In the genomic region with DNA sequence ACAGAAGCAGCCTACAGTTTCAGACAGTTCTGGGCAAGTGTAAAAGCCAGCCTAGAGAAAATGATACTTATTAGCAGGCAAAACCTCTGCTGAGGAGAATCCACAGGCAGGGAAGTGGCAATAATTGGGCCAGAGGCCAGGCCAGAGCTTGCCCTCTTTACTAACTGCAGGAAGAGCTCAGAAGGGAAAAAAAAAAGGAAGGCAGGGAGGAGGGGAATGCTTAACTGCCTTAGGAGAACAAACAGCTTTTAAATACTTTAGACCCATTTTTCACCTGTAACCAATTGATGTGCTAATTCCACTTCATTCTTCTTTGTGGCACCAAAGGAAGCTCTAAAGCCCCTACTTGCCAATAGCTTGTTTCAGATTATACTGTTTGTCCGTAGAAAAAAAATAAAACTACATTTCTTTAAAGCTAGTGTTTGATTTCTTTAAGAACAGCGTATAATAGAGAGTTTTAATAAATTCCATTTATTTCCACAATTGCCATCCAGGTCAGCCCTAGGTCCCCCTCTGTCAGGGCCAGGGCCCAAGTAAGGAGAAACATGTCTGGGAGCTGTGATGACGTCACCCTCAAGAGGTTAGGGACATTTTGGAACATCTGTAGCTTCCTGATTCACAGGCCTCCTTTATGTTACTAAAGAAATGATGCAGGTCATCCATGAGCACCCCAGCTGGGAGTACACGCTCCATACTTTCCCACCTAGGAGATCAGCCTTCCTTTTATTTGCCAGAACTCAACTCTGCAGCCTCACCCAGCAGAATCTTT, we compare ENCODE assay signal across 18 cellular contexts.
A peak's percentile ranks its signal among the peaks of the same experiment; 100 is the strongest.
DNase-seq lines count a peak whose midpoint lies in the region; ATAC-seq and TF ChIP-seq lines count a peak whose summit lies in the region.
"Had no signal": no experiment of that assay in that cellular context is flagged by ENCODE, and none has a peak within 500 bp of the region (broad histone marks: within the 10 kb centered on the region; RNA-seq: fewer than 3 reads in every experiment).

No MANE protein-coding gene starts in this region.

- H3K27me3 ChIP-seq in GM23338 (ENCODE audit: insufficient read depth) (no peaks in the 10 kb centered on the region), NT2/D1 (ENCODE audit: insufficient read depth, insufficient read length) (no peaks in the 10 kb centered on the region)
- H3K27me3 ChIP-seq: brain microvascular endothelial cell had no signal

- peaks cover 21% of the 10 kb centered on the region for H3K9me3 Mint-ChIP-seq in GM23338
- H3K9me3 Mint-ChIP-seq: activated T-cell treated with anti-CD3 and anti-CD28 coated beads, Interleukin-2, amount 50 U/mL, for 24 hours had no signal

- H3K27me3 Mint-ChIP-seq in GM23338 (ENCODE audit: insufficient read depth, low read depth, poor library complexity): peaks cover 8% of the 10 kb centered on the region
- H3K27me3 Mint-ChIP-seq: activated CD4-positive, alpha-beta memory T cell treated with anti-CD3 and anti-CD28 coated beads, Interleukin-2, amount 10 ng/mL, durations not matched to agents 7 days and 5 days; activated T-cell treated with anti-CD3 and anti-CD28 coated beads, Interleukin-2, amount 50 U/mL, for 24 hours had no signal

- peaks cover 15% of the 10 kb centered on the region for H3K36me3 Mint-ChIP-seq in GM23338 (ENCODE audit: low read depth)

- peak overlapping the region; percentile 0; the same call in 1 of the 2 replicates for H3K4me2 ChIP-seq in GM23338

- no peaks in the 10 kb centered on the region for H4K20me1 ChIP-seq in GM23338 (replicated peaks; ENCODE audit: insufficient read depth)

- no peaks in the 10 kb centered on the region for H3K79me2 ChIP-seq in GM23338 (replicated peaks; ENCODE audit: insufficient read depth)

- H3K27ac ChIP-seq in GM23338 (ENCODE audit: low read depth): no peak overlapping the region
- H3K27ac ChIP-seq: brain microvascular endothelial cell, coronary artery had no signal

- peak overlapping the region; percentile 68; the same call in 1 of the 2 replicates for H3K27ac Mint-ChIP-seq in GM23338
- H3K27ac Mint-ChIP-seq: activated CD4-positive, alpha-beta memory T cell treated with anti-CD3 and anti-CD28 coated beads, Interleukin-2, amount 10 ng/mL, durations not matched to agents 7 days and 5 days; activated T-cell treated with anti-CD3 and anti-CD28 coated beads, Interleukin-2, amount 50 U/mL, for 24 hours; T-helper 1 cell treated with Interleukin-12 subunit alpha and Interleukin-12 subunit beta and Interleukin-4 antibody, amounts not matched to agents 30 μg/mL and 1 μg/mL, for 36 hours had no signal

- H3K36me3 ChIP-seq in GM23338 (ENCODE audit: insufficient read depth) (peaks cover 6% of the 10 kb centered on the region; the same call in 1 of the 2 replicates), NT2/D1 (ENCODE audit: insufficient read depth, insufficient read length, low read length) (no peaks in the 10 kb centered on the region)
- H3K36me3 ChIP-seq: brain microvascular endothelial cell had no signal

- H3K9ac ChIP-seq in NT2/D1 (ENCODE audit: insufficient read length, low read depth): no peak overlapping the region

- H3K9me3 ChIP-seq in NT2/D1 (ENCODE audit: insufficient read depth, low read length): no peaks in the 10 kb centered on the region; the same call in 1 of the 2 replicates

- DNase-seq in GM23338 (ENCODE audit: low spot score): peak; percentile 79
- DNase-seq in NT2/D1 (ENCODE audit: low read depth, low spot score): peak; percentile 46
- peak; percentile 18 for DNase-seq in glomerular visceral epithelial cell (ENCODE audit: extremely low spot score)
- DNase-seq in pons (ENCODE audit: low spot score): peak; percentile 19
- no peak for DNase-seq in NCI-H1436 (lab: John Stamatoyannopoulos, UW)
- no peak for DNase-seq in left colon
- DNase-seq in MV-4-11 (lab: John Stamatoyannopoulos, UW): no peak
- DNase-seq: activated CD4-positive, alpha-beta memory T cell treated with anti-CD3 and anti-CD28 coated beads, Interleukin-2, amount 10 ng/mL, durations not matched to agents 7 days and 5 days; activated naive CD4-positive, alpha-beta T cell treated with anti-CD3 and anti-CD28 coated beads, Interleukin-2, amount 50 U/mL, for 16 hours; activated T-cell treated with anti-CD3 and anti-CD28 coated beads, Interleukin-2, amount 50 U/mL, for 24 hours; brain microvascular endothelial cell; foreskin melanocyte; NCI-H446 treated with DMSO at 0.1 percent for 48 hours; stimulated activated CD4-positive, alpha-beta T cell treated with anti-CD3 and anti-CD28 coated beads, Interleukin-2, amount 100 ng/mL, for 24 hours had no signal

- peak overlapping the region; percentile 61; the same call in 1 of the 2 replicates for H2AFZ ChIP-seq in GM23338

- ATAC-seq in GM23338: peak; percentile 94
- no peak for ATAC-seq in left colon
- ATAC-seq in HG02678 (IDR thresholded peaks at IDR 0.05; ENCODE audit: unreplicated experiment): no peak
- ATAC-seq: Right ventricle myocardium inferior had no signal

- H3K4me1 Mint-ChIP-seq in GM23338: peaks cover 20% of the 10 kb centered on the region

- H3K4me1 ChIP-seq in GM23338 (ENCODE audit: insufficient read depth) (0 out of 2 replicates have a peak, but pooled peaks cover 11% of the 10 kb centered on the region), NT2/D1 (ENCODE audit: insufficient read depth, insufficient read length) (peaks cover 3% of the 10 kb centered on the region)

- no peak for TF ChIP-seq CTCF in GM23338 (conservative IDR thresholded peaks at IDR 0.05; ENCODE audit: low read depth in 2 of 2)

- intact Hi-C loops in left colon (cut with DNase I, micrococcal nuclease): no loop called here

- H3K4me3 Mint-ChIP-seq in GM23338: no peak overlapping the region
- H3K4me3 Mint-ChIP-seq: activated CD4-positive, alpha-beta memory T cell treated with anti-CD3 and anti-CD28 coated beads, Interleukin-2, amount 10 ng/mL, durations not matched to agents 7 days and 5 days; activated T-cell treated with anti-CD3 and anti-CD28 coated beads, Interleukin-2, amount 50 U/mL, for 24 hours; T-helper 1 cell treated with Interleukin-12 subunit alpha and Interleukin-12 subunit beta and Interleukin-4 antibody, amounts not matched to agents 30 μg/mL and 1 μg/mL, for 36 hours had no signal

- H3F3A ChIP-seq in GM23338 (replicated peaks; ENCODE audit: low read depth): no peaks in the 10 kb centered on the region

- H3K4me3 ChIP-seq in GM23338 (no peak overlapping the region), NT2/D1 (ENCODE audit: insufficient read length, low read depth) (no peak overlapping the region)
- H3K4me3 ChIP-seq: coronary artery had no signal

- peaks cover 8% of the 10 kb centered on the region; the same call in 1 of the 2 replicates for H3K9me2 ChIP-seq in GM23338 (ENCODE audit: insufficient read depth)

TF ChIP-seq in GM23338, 12 proteins besides CTCF, POLR2A, EP300 and RAD21 (continues in another document):
- TF ChIP-seq, protein P1, sequence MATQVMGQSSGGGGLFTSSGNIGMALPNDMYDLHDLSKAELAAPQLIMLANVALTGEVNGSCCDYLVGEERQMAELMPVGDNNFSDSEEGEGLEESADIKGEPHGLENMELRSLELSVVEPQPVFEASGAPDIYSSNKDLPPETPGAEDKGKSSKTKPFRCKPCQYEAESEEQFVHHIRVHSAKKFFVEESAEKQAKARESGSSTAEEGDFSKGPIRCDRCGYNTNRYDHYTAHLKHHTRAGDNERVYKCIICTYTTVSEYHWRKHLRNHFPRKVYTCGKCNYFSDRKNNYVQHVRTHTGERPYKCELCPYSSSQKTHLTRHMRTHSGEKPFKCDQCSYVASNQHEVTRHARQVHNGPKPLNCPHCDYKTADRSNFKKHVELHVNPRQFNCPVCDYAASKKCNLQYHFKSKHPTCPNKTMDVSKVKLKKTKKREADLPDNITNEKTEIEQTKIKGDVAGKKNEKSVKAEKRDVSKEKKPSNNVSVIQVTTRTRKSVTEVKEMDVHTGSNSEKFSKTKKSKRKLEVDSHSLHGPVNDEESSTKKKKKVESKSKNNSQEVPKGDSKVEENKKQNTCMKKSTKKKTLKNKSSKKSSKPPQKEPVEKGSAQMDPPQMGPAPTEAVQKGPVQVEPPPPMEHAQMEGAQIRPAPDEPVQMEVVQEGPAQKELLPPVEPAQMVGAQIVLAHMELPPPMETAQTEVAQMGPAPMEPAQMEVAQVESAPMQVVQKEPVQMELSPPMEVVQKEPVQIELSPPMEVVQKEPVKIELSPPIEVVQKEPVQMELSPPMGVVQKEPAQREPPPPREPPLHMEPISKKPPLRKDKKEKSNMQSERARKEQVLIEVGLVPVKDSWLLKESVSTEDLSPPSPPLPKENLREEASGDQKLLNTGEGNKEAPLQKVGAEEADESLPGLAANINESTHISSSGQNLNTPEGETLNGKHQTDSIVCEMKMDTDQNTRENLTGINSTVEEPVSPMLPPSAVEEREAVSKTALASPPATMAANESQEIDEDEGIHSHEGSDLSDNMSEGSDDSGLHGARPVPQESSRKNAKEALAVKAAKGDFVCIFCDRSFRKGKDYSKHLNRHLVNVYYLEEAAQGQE (IDR thresholded peaks at IDR 0.05; ENCODE audit: unreplicated experiment): no peak
- no peak for TF ChIP-seq ZNF114 (CRISPR knock-in tag; IDR thresholded peaks at IDR 0.05)
- no peak for TF ChIP-seq JUNB (IDR thresholded peaks at IDR 0.05; ENCODE audit: unreplicated experiment)
- no peak for TF ChIP-seq ZNF331 (CRISPR knock-in tag; IDR thresholded peaks at IDR 0.05; ENCODE audit: low read depth)

Comparison
In these comparisons a context has a peak if more than half of its experiments do, and no peak if none do; other contexts are left out.
1. DNase-seq: peak in GM23338 (single experiment), NT2/D1 (single experiment), glomerular visceral epithelial cell (single experiment) and pons (single experiment); none in NCI-H1436 (single experiment), left colon (0 of 2) and MV-4-11 (single experiment).